ENCODE assay signal across 24 cellular contexts in genomic region chr6:167415441-167415961, GRCh38.
"Had no signal": no experiment of that assay in that cellular context is flagged by ENCODE, and none has a peak within 500 bp of the region (broad histone marks: within the 10 kb centered on the region; RNA-seq: fewer than 3 reads in every experiment).

No MANE protein-coding gene starts in this region.

- H3K4me3 ChIP-seq: breast epithelium, SK-N-MC had no signal

- H3K27ac Mint-ChIP-seq: activated CD4-positive, alpha-beta T cell treated with anti-CD3 and anti-CD28 coated beads for 36 hours; activated CD8-positive, alpha-beta memory T cell treated with anti-CD3 and anti-CD28 coated beads, Interleukin-2, amount 10 ng/mL, durations not matched to agents 7 days and 5 days; activated naive CD4-positive, alpha-beta T cell treated with anti-CD3 and anti-CD28 coated beads, Interleukin-2, amount 50 U/mL, for 24 hours; activated T-cell treated with anti-CD3 and anti-CD28 coated beads, Interleukin-2, amount 50 U/mL, for 24 hours; activated T-helper 1 cell treated with anti-CD3 and anti-CD28 coated beads, Interleukin-12 subunit alpha, Interleukin-12 subunit beta, Interleukin-2, Interleukin-4 antibody, amounts not matched to agents 30 ng/mL and 10 ng/mL and 1 ng/mL, durations not matched to agents 14 hours and 24 hours and 36 hours; T-cell had no signal

- H3K36me3 Mint-ChIP-seq: activated CD8-positive, alpha-beta memory T cell treated with anti-CD3 and anti-CD28 coated beads, Interleukin-2, amount 10 ng/mL, durations not matched to agents 7 days and 5 days; activated naive CD4-positive, alpha-beta T cell treated with anti-CD3 and anti-CD28 coated beads, Interleukin-2, amount 50 U/mL, for 24 hours; T-cell had no signal

- ATAC-seq: activated CD4-positive, alpha-beta T cell treated with anti-CD3 and anti-CD28 coated beads for 36 hours; activated CD8-positive, alpha-beta memory T cell treated with anti-CD3 and anti-CD28 coated beads, Interleukin-2, amount 10 ng/mL, durations not matched to agents 7 days and 5 days; Right ventricle myocardium inferior; T-cell had no signal

- H3K27ac ChIP-seq: breast epithelium, SK-N-MC, VCaP had no signal

- DNase-seq: activated CD4-positive, alpha-beta T cell treated with anti-CD3 and anti-CD28 coated beads for 36 hours; activated CD8-positive, alpha-beta memory T cell treated with anti-CD3 and anti-CD28 coated beads, Interleukin-2, amount 10 ng/mL, durations not matched to agents 7 days and 5 days; activated effector memory CD4-positive, alpha-beta T cell treated with Interleukin-2 at 50 U/mL for 16 hours; activated naive CD4-positive, alpha-beta T cell; activated T-cell treated with anti-CD3 and anti-CD28 coated beads, Interleukin-2, amount 50 U/mL, for 24 hours; Kasumi-1; KBM-7; NCI-H1105 treated with DMSO at 0.1 percent for 48 hours; NCI-H1436 treated with DMSO at 0.1 percent for 48 hours; NCI-H187; NCI-H2081; NCI-H2171; NCI-H2227 treated with DMSO at 0.1 percent for 48 hours; NCI-H526 treated with DMSO at 0.1 percent for 48 hours; NCI-H82; T-cell; T-helper 2 cell; T1000 had no signal

- H3K9me3 Mint-ChIP-seq: activated naive CD4-positive, alpha-beta T cell treated with anti-CD3 and anti-CD28 coated beads, Interleukin-2, amount 50 U/mL, for 24 hours; activated T-cell treated with anti-CD3 and anti-CD28 coated beads, Interleukin-2, amount 50 U/mL, for 24 hours; activated T-helper 1 cell treated with anti-CD3 and anti-CD28 coated beads, Interleukin-12 subunit alpha, Interleukin-12 subunit beta, Interleukin-2, Interleukin-4 antibody, amounts not matched to agents 30 ng/mL and 10 ng/mL and 1 ng/mL, durations not matched to agents 14 hours and 24 hours and 36 hours; T-cell had no signal

- H3K9me3 ChIP-seq: breast epithelium had no signal

- H3K4me3 Mint-ChIP-seq: activated CD4-positive, alpha-beta T cell treated with anti-CD3 and anti-CD28 coated beads for 36 hours; activated CD8-positive, alpha-beta memory T cell treated with anti-CD3 and anti-CD28 coated beads, Interleukin-2, amount 10 ng/mL, durations not matched to agents 7 days and 5 days; activated naive CD4-positive, alpha-beta T cell treated with anti-CD3 and anti-CD28 coated beads, Interleukin-2, amount 50 U/mL, for 24 hours; activated T-cell treated with anti-CD3 and anti-CD28 coated beads, Interleukin-2, amount 50 U/mL, for 24 hours; activated T-helper 1 cell treated with anti-CD3 and anti-CD28 coated beads, Interleukin-12 subunit alpha, Interleukin-12 subunit beta, Interleukin-2, Interleukin-4 antibody, amounts not matched to agents 30 ng/mL and 10 ng/mL and 1 ng/mL, durations not matched to agents 14 hours and 24 hours and 36 hours; T-cell had no signal

- H3K4me1 ChIP-seq: breast epithelium had no signal

- H3K4me1 Mint-ChIP-seq: activated CD4-positive, alpha-beta T cell treated with anti-CD3 and anti-CD28 coated beads for 36 hours; activated CD8-positive, alpha-beta memory T cell treated with anti-CD3 and anti-CD28 coated beads, Interleukin-2, amount 10 ng/mL, durations not matched to agents 7 days and 5 days; activated naive CD4-positive, alpha-beta T cell treated with anti-CD3 and anti-CD28 coated beads, Interleukin-2, amount 50 U/mL, for 24 hours; T-cell had no signal

- H3K36me3 ChIP-seq: breast epithelium had no signal
